In the genomic region with DNA sequence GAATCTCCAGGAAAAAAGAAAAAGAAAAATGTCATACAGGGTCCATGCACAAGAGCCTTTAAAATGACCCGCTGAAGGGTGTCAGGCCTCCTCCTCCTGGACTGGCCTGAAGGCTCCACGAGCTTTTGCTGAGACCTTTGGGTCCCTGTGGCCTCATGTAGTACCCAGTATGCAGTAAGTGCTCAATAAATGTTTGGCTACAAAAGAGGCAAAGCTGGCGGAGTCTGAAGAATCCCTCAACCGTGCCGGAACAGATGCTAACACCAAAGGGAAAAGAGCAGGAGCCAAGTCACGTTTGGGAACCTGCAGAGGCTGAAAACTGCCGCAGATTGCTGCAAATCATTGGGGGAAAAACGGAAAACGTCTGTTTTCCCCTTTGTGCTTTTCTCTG, we compare ENCODE assay signal across 1 cellular context.
TF ChIP-seq lines count a peak whose summit lies in the region.

No MANE protein-coding gene starts in this region.

TF ChIP-seq in GM23338, 12 proteins besides CTCF, POLR2A, EP300 and RAD21 (continued from another document):
- TF ChIP-seq, protein P1, sequence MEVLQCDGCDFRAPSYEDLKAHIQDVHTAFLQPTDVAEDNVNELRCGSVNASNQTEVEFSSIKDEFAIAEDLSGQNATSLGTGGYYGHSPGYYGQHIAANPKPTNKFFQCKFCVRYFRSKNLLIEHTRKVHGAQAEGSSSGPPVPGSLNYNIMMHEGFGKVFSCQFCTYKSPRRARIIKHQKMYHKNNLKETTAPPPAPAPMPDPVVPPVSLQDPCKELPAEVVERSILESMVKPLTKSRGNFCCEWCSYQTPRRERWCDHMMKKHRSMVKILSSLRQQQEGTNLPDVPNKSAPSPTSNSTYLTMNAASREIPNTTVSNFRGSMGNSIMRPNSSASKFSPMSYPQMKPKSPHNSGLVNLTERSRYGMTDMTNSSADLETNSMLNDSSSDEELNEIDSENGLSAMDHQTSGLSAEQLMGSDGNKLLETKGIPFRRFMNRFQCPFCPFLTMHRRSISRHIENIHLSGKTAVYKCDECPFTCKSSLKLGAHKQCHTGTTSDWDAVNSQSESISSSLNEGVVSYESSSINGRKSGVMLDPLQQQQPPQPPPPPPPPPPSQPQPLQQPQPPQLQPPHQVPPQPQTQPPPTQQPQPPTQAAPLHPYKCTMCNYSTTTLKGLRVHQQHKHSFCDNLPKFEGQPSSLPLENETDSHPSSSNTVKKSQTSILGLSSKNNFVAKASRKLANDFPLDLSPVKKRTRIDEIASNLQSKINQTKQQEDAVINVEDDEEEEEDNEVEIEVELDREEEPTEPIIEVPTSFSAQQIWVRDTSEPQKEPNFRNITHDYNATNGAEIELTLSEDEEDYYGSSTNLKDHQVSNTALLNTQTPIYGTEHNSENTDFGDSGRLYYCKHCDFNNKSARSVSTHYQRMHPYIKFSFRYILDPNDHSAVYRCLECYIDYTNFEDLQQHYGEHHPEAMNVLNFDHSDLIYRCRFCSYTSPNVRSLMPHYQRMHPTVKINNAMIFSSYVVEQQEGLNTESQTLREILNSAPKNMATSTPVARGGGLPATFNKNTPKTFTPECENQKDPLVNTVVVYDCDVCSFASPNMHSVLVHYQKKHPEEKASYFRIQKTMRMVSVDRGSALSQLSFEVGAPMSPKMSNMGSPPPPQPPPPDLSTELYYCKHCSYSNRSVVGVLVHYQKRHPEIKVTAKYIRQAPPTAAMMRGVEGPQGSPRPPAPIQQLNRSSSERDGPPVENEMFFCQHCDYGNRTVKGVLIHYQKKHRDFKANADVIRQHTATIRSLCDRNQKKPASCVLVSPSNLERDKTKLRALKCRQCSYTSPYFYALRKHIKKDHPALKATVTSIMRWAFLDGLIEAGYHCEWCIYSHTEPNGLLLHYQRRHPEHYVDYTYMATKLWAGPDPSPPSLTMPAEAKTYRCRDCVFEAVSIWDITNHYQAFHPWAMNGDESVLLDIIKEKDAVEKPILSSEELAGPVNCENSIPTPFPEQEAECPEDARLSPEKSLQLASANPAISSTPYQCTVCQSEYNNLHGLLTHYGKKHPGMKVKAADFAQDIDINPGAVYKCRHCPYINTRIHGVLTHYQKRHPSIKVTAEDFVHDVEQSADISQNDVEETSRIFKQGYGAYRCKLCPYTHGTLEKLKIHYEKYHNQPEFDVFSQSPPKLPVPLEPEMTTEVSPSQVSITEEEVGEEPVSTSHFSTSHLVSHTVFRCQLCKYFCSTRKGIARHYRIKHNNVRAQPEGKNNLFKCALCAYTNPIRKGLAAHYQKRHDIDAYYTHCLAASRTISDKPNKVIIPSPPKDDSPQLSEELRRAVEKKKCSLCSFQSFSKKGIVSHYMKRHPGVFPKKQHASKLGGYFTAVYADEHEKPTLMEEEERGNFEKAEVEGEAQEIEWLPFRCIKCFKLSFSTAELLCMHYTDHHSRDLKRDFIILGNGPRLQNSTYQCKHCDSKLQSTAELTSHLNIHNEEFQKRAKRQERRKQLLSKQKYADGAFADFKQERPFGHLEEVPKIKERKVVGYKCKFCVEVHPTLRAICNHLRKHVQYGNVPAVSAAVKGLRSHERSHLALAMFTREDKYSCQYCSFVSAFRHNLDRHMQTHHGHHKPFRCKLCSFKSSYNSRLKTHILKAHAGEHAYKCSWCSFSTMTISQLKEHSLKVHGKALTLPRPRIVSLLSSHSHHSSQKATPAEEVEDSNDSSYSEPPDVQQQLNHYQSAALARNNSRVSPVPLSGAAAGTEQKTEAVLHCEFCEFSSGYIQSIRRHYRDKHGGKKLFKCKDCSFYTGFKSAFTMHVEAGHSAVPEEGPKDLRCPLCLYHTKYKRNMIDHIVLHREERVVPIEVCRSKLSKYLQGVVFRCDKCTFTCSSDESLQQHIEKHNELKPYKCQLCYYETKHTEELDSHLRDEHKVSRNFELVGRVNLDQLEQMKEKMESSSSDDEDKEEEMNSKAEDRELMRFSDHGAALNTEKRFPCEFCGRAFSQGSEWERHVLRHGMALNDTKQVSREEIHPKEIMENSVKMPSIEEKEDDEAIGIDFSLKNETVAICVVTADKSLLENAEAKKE (CRISPR knock-in tag; IDR thresholded peaks at IDR 0.05), result no peak
- no peak for TF ChIP-seq EZH2 (IDR thresholded peaks at IDR 0.05; ENCODE audit: low read depth, unreplicated experiment)
- TF ChIP-seq ZNF331 (CRISPR knock-in tag; IDR thresholded peaks at IDR 0.05; ENCODE audit: low read depth), result no peak
- TF ChIP-seq, protein P2, sequence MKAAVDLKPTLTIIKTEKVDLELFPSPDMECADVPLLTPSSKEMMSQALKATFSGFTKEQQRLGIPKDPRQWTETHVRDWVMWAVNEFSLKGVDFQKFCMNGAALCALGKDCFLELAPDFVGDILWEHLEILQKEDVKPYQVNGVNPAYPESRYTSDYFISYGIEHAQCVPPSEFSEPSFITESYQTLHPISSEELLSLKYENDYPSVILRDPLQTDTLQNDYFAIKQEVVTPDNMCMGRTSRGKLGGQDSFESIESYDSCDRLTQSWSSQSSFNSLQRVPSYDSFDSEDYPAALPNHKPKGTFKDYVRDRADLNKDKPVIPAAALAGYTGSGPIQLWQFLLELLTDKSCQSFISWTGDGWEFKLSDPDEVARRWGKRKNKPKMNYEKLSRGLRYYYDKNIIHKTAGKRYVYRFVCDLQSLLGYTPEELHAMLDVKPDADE (IDR thresholded peaks at IDR 0.05), result no peak
- no peak for TF ChIP-seq EZH2phosphoT487 (IDR thresholded peaks at IDR 0.05; ENCODE audit: unreplicated experiment)
- TF ChIP-seq STAT1 (IDR thresholded peaks at IDR 0.05; ENCODE audit: unreplicated experiment), result no peak
- TF ChIP-seq, protein P3, sequence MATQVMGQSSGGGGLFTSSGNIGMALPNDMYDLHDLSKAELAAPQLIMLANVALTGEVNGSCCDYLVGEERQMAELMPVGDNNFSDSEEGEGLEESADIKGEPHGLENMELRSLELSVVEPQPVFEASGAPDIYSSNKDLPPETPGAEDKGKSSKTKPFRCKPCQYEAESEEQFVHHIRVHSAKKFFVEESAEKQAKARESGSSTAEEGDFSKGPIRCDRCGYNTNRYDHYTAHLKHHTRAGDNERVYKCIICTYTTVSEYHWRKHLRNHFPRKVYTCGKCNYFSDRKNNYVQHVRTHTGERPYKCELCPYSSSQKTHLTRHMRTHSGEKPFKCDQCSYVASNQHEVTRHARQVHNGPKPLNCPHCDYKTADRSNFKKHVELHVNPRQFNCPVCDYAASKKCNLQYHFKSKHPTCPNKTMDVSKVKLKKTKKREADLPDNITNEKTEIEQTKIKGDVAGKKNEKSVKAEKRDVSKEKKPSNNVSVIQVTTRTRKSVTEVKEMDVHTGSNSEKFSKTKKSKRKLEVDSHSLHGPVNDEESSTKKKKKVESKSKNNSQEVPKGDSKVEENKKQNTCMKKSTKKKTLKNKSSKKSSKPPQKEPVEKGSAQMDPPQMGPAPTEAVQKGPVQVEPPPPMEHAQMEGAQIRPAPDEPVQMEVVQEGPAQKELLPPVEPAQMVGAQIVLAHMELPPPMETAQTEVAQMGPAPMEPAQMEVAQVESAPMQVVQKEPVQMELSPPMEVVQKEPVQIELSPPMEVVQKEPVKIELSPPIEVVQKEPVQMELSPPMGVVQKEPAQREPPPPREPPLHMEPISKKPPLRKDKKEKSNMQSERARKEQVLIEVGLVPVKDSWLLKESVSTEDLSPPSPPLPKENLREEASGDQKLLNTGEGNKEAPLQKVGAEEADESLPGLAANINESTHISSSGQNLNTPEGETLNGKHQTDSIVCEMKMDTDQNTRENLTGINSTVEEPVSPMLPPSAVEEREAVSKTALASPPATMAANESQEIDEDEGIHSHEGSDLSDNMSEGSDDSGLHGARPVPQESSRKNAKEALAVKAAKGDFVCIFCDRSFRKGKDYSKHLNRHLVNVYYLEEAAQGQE (IDR thresholded peaks at IDR 0.05; ENCODE audit: unreplicated experiment), result no peak
- TF ChIP-seq CREB1 (CRISPR knock-in tag; IDR thresholded peaks at IDR 0.05; ENCODE audit: low read depth), result no peak
- TF ChIP-seq NANOG (IDR thresholded peaks at IDR 0.05; ENCODE audit: borderline replicate concordance), result no peak
